Comparison of ENCODE assay signal across 14 cellular contexts in genomic region chr5:170408189-170408588, GRCh38. TPM values are rescaled to one million over a fixed set of nuclear protein-coding genes. Genes with fewer than 3 reads are reported as not detected.
DNase-seq lines count a peak whose midpoint lies in the region; ATAC-seq and TF ChIP-seq lines count a peak whose summit lies in the region.
"Had no signal": no experiment of that assay in that cellular context is flagged by ENCODE, and none has a peak within 500 bp of the region (broad histone marks: within the 10 kb centered on the region; RNA-seq: fewer than 3 reads in every experiment).

No MANE protein-coding gene starts in this region.

- H3K27ac Mint-ChIP-seq in osteocyte (ENCODE audit: unreplicated experiment): no peak overlapping the region

- 28% methylated on average over 4 of the region's 4 CpGs for WGBS in right cardiac atrium

- H3K27me3 Mint-ChIP-seq in osteocyte (ENCODE audit: unreplicated experiment): peaks cover 51% of the 10 kb centered on the region

- no peak for DNase-seq in Right ventricle myocardium inferior (ENCODE audit: missing footprints)
- DNase-seq in right atrium auricular region (ENCODE audit: low spot score): no peak
- DNase-seq in NCI-H69 (lab: John Stamatoyannopoulos, UW): peak; percentile 81
- DNase-seq in right cardiac atrium: no peak
- no peak for DNase-seq in osteocyte (ENCODE audit: extremely low spot score, unreplicated experiment)
- DNase-seq in NCI-H2029 (lab: John Stamatoyannopoulos, UW): no peak
- DNase-seq in GDM1 (lab: John Stamatoyannopoulos, UW): no peak
- DNase-seq: activated CD4-positive, alpha-beta T cell treated with anti-CD3 and anti-CD28 coated beads, Interleukin-2, amount 50 U/mL, for 1 hour; glutamatergic neuron; NCI-H226; RPMI8226; T-helper 9 cell had no signal

- no peaks in the 10 kb centered on the region for H3K9me3 ChIP-seq in right atrium auricular region
- no peaks in the 10 kb centered on the region for H3K9me3 ChIP-seq in right cardiac atrium (ENCODE audit: control insufficient read depth, low read length)
- H3K9me3 ChIP-seq: A549 had no signal

- no peaks in the 10 kb centered on the region for H3K36me3 Mint-ChIP-seq in osteocyte (ENCODE audit: unreplicated experiment)

- no peak overlapping the region for H3K27ac ChIP-seq in right atrium auricular region
- no peak overlapping the region for H3K27ac ChIP-seq in right cardiac atrium (ENCODE audit: low read length)
- H3K27ac ChIP-seq: A549 had no signal

- H3K9me3 Mint-ChIP-seq in osteocyte (ENCODE audit: unreplicated experiment): no peaks in the 10 kb centered on the region

- intact Hi-C loops in Right ventricle myocardium inferior (cut with DNase I): no loop called here
- intact Hi-C loops in right cardiac atrium (cut with DNase I): no loop called here

- peaks cover 4% of the 10 kb centered on the region for H3K4me1 Mint-ChIP-seq in osteocyte (ENCODE audit: unreplicated experiment)

- peak; percentile 90 for ATAC-seq in Right ventricle myocardium inferior
- ATAC-seq in right cardiac atrium: peak; percentile 68 to 85
- ATAC-seq in GM21360 (IDR thresholded peaks at IDR 0.05; ENCODE audit: unreplicated experiment): no peak
- ATAC-seq: A549 had no signal

- H3K27me3 ChIP-seq in right atrium auricular region: no peaks in the 10 kb centered on the region
- no peaks in the 10 kb centered on the region for H3K27me3 ChIP-seq in right cardiac atrium (ENCODE audit: control insufficient read depth, insufficient read depth)

- no peak overlapping the region for H3K4me3 Mint-ChIP-seq in osteocyte (ENCODE audit: unreplicated experiment)

- H3K4me1 ChIP-seq in right atrium auricular region: peaks cover 0 to 13% of the 10 kb centered on the region in 2 donors
- H3K4me1 ChIP-seq in right cardiac atrium (ENCODE audit: control insufficient read depth, insufficient read depth, low read length): no peaks in the 10 kb centered on the region
- H3K4me1 ChIP-seq: A549 had no signal

- no peak for TF ChIP-seq CTCF in right atrium auricular region (IDR thresholded peaks at IDR 0.05)
- TF ChIP-seq CTCF in osteocyte (IDR thresholded peaks at IDR 0.05): no peak

- H3K36me3 ChIP-seq in right atrium auricular region: no peaks in the 10 kb centered on the region

- H3K4me3 ChIP-seq in right atrium auricular region (no peak overlapping the region), right cardiac atrium (ENCODE audit: low read length) (no peak overlapping the region)
- H3K4me3 ChIP-seq: A549 had no signal

RNA-seq across cellular contexts. Expression of gene KCNMB1, which starts 19.0 kb away (rescaled TPM):
- total RNA-seq in Right ventricle myocardium inferior (0.76 TPM), right atrium auricular region (under 1 TPM; 0.74 to 0.83 TPM), right cardiac atrium (1 to 10 TPM in 3 of 4 donors, under 1 TPM in 1; 0.97 to 2.8 (median 1.9) TPM), osteocyte (3.3 and 3.5 TPM in 2 replicates)
- 1.3 TPM for polyA plus RNA-seq in right cardiac atrium
- polyA plus RNA-seq: A549 had no signal
